Comparison of ENCODE assay signal across 1 cellular context in the genomic region with DNA sequence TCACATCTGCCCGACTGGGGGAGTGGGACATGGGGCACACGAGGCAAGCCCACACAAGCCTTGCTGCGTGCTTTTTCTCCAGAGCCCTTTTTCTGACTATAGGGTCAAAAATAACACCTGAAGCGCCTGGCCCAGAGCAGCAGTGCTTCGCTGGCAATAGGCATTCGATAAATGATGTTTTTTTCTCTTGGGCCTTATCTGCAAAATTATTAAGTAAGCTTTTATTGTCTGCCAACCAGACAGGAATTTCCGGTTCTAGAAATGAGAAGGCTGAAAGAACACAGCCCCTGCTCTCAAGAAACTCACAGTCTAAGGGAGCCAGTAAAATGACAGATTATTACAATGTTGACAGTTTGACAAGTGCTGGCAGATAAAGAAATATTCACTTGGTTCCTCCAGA.
TF ChIP-seq lines count a peak whose summit lies in the region.

No MANE protein-coding gene starts in this region.

TF ChIP-seq in K562, 482 proteins besides CTCF, POLR2A, EP300 and RAD21:
- TF ChIP-seq, protein P1, sequence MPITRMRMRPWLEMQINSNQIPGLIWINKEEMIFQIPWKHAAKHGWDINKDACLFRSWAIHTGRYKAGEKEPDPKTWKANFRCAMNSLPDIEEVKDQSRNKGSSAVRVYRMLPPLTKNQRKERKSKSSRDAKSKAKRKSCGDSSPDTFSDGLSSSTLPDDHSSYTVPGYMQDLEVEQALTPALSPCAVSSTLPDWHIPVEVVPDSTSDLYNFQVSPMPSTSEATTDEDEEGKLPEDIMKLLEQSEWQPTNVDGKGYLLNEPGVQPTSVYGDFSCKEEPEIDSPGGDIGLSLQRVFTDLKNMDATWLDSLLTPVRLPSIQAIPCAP (CRISPR knock-in tag; IDR thresholded peaks at IDR 0.05; ENCODE audit: borderline replicate concordance) = no peak
- TF ChIP-seq ETV5 (CRISPR knock-in tag; IDR thresholded peaks at IDR 0.05; ENCODE audit: low read depth) = no peak
- no peak for TF ChIP-seq GABPB1 (CRISPR knock-in tag; IDR thresholded peaks at IDR 0.05)
- no peak for TF ChIP-seq NR3C1 (CRISPR knock-in tag; IDR thresholded peaks at IDR 0.05)
- TF ChIP-seq, protein P2, sequence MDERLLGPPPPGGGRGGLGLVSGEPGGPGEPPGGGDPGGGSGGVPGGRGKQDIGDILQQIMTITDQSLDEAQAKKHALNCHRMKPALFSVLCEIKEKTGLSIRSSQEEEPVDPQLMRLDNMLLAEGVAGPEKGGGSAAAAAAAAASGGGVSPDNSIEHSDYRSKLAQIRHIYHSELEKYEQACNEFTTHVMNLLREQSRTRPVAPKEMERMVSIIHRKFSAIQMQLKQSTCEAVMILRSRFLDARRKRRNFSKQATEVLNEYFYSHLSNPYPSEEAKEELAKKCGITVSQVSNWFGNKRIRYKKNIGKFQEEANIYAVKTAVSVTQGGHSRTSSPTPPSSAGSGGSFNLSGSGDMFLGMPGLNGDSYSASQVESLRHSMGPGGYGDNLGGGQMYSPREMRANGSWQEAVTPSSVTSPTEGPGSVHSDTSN (CRISPR knock-in tag; IDR thresholded peaks at IDR 0.05; ENCODE audit: low read depth) = no peak
- TF ChIP-seq, protein P2 (tag; conservative IDR thresholded peaks at IDR 0.05; ENCODE audit: low read depth) = 0 out of 2 replicates have a peak, but pooled peaks have one; percentile 26
- TF ChIP-seq, protein P3, sequence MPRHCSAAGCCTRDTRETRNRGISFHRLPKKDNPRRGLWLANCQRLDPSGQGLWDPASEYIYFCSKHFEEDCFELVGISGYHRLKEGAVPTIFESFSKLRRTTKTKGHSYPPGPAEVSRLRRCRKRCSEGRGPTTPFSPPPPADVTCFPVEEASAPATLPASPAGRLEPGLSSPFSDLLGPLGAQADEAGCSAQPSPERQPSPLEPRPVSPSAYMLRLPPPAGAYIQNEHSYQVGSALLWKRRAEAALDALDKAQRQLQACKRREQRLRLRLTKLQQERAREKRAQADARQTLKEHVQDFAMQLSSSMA (CRISPR knock-in tag; IDR thresholded peaks at IDR 0.05) = no peak
- TF ChIP-seq MEIS2 (IDR thresholded peaks at IDR 0.05; ENCODE audit: partially characterized antibody) = peak; percentile 39
- TF ChIP-seq YY1 (IDR thresholded peaks at IDR 0.05; ENCODE audit: borderline replicate concordance in 1 of 3, control insufficient read depth in 1 of 3, extremely low read depth in 1 of 3, insufficient read depth in 3 of 3, insufficient read length in 1 of 3, insufficient replicate concordance in 2 of 3, low read depth in 1 of 3, low read length in 2 of 3) = no peak
- no peak for TF ChIP-seq RBM25 (IDR thresholded peaks at IDR 0.05; ENCODE audit: low read depth, low read length, severe bottlenecking)
- TF ChIP-seq, protein P4, sequence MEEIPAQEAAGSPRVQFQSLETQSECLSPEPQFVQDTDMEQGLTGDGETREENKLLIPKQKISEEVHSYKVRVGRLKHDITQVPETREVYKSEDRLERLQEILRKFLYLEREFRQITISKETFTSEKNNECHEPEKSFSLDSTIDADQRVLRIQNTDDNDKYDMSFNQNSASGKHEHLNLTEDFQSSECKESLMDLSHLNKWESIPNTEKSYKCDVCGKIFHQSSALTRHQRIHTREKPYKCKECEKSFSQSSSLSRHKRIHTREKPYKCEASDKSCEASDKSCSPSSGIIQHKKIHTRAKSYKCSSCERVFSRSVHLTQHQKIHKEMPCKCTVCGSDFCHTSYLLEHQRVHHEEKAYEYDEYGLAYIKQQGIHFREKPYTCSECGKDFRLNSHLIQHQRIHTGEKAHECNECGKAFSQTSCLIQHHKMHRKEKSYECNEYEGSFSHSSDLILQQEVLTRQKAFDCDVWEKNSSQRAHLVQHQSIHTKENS (CRISPR knock-in tag; IDR thresholded peaks at IDR 0.05) = no peak
- no peak for TF ChIP-seq U2AF2 (optimal IDR thresholded peaks at IDR 0.05; ENCODE audit: low read depth, low read length)
- TF ChIP-seq, protein P5, sequence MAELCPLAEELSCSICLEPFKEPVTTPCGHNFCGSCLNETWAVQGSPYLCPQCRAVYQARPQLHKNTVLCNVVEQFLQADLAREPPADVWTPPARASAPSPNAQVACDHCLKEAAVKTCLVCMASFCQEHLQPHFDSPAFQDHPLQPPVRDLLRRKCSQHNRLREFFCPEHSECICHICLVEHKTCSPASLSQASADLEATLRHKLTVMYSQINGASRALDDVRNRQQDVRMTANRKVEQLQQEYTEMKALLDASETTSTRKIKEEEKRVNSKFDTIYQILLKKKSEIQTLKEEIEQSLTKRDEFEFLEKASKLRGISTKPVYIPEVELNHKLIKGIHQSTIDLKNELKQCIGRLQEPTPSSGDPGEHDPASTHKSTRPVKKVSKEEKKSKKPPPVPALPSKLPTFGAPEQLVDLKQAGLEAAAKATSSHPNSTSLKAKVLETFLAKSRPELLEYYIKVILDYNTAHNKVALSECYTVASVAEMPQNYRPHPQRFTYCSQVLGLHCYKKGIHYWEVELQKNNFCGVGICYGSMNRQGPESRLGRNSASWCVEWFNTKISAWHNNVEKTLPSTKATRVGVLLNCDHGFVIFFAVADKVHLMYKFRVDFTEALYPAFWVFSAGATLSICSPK (IDR thresholded peaks at IDR 0.05; ENCODE audit: borderline replicate concordance) = no peak
- TF ChIP-seq, protein P6, sequence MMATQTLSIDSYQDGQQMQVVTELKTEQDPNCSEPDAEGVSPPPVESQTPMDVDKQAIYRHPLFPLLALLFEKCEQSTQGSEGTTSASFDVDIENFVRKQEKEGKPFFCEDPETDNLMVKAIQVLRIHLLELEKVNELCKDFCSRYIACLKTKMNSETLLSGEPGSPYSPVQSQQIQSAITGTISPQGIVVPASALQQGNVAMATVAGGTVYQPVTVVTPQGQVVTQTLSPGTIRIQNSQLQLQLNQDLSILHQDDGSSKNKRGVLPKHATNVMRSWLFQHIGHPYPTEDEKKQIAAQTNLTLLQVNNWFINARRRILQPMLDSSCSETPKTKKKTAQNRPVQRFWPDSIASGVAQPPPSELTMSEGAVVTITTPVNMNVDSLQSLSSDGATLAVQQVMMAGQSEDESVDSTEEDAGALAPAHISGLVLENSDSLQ (IDR thresholded peaks at IDR 0.05) = peak; percentile 22; the same call in 1 of the 2 replicates
- TF ChIP-seq HDAC6 (IDR thresholded peaks at IDR 0.05; ENCODE audit: low read depth, low read length) = no peak
TF ChIP-seq in K562: peak in this region for 3.
